ENCODE assay signal across 31 cellular contexts in genomic region chr21:29487154-29487553, GRCh38.
A peak's percentile ranks its signal among the peaks of the same experiment; 100 is the strongest.
DNase-seq lines count a peak whose midpoint lies in the region; ATAC-seq and TF ChIP-seq lines count a peak whose summit lies in the region.
"Had no signal": no experiment of that assay in that cellular context is flagged by ENCODE, and none has a peak within 500 bp of the region (broad histone marks: within the 10 kb centered on the region; RNA-seq: fewer than 3 reads in every experiment).

No MANE protein-coding gene starts in this region.

- peak overlapping the region; percentile 70 for H3K27ac Mint-ChIP-seq in progenitor cell of endocrine pancreas
- H3K27ac Mint-ChIP-seq: activated T-helper 1 cell treated with anti-CD3 and anti-CD28 coated beads, Interleukin-12 subunit alpha, Interleukin-12 subunit beta, Interleukin-2, Interleukin-4 antibody, amounts not matched to agents 30 ng/mL and 10 ng/mL and 1 ng/mL, durations not matched to agents 14 hours and 24 hours and 36 hours; effector memory CD8-positive, alpha-beta T cell; HFFc6; T-cell had no signal

- H3K36me3 ChIP-seq in HAP-1 (replicated peaks): no peaks in the 10 kb centered on the region
- no peaks in the 10 kb centered on the region for H3K36me3 ChIP-seq in body of pancreas (replicated peaks in 1 of 2; ENCODE audit: insufficient read depth in 1 of 2, low read depth in 2 of 2)
- H3K36me3 ChIP-seq: colonic mucosa, heart left ventricle, Peyer's patch, SJCRH30, upper lobe of right lung had no signal

- no peak for TF ChIP-seq POLR2A in body of pancreas (IDR thresholded peaks at IDR 0.05)

- no peaks in the 10 kb centered on the region for H3K27me3 Mint-ChIP-seq in progenitor cell of endocrine pancreas
- H3K27me3 Mint-ChIP-seq: effector memory CD8-positive, alpha-beta T cell; T-cell had no signal

- intact Hi-C loops in body of pancreas (cut with DNase I): no loop called here

- no peaks in the 10 kb centered on the region for H3K27me3 ChIP-seq in HAP-1 (ENCODE audit: low read depth)
- no peaks in the 10 kb centered on the region for H3K27me3 ChIP-seq in body of pancreas
- H3K27me3 ChIP-seq: colonic mucosa, heart left ventricle, Peyer's patch, SJCRH30, upper lobe of right lung had no signal

- ATAC-seq in body of pancreas (peak; percentile 75), GM18517 (IDR thresholded peaks at IDR 0.05; ENCODE audit: unreplicated experiment) (no peak)
- ATAC-seq: activated CD4-positive, CD25-positive, alpha-beta regulatory T cell treated with anti-CD3 and anti-CD28 coated beads, Interleukin-2, amount 50 U/mL, for 24 hours; effector memory CD8-positive, alpha-beta T cell; heart left ventricle; left cardiac atrium; T-cell; upper lobe of right lung had no signal

- H3K9me3 ChIP-seq in HAP-1 (no peaks in the 10 kb centered on the region), body of pancreas (no peaks in the 10 kb centered on the region)
- H3K9me3 ChIP-seq: colonic mucosa, heart left ventricle, Peyer's patch, SJCRH30, upper lobe of right lung had no signal

- WGBS in body of pancreas, 2 donors: 24 to 28% methylated on average over 4 of the region's 4 CpGs

- peaks cover 5% of the 10 kb centered on the region for H3K36me3 Mint-ChIP-seq in progenitor cell of endocrine pancreas (ENCODE audit: insufficient read depth)

- peaks cover 13% of the 10 kb centered on the region for H3K9me3 Mint-ChIP-seq in progenitor cell of endocrine pancreas (ENCODE audit: low read depth)
- H3K9me3 Mint-ChIP-seq: activated T-helper 1 cell treated with anti-CD3 and anti-CD28 coated beads, Interleukin-12 subunit alpha, Interleukin-12 subunit beta, Interleukin-2, Interleukin-4 antibody, amounts not matched to agents 30 ng/mL and 10 ng/mL and 1 ng/mL, durations not matched to agents 14 hours and 24 hours and 36 hours; HFFc6 had no signal

- H3K4me1 ChIP-seq in HAP-1 (peaks cover 12% of the 10 kb centered on the region), body of pancreas (peaks cover 14% of the 10 kb centered on the region)
- H3K4me1 ChIP-seq: colonic mucosa, heart left ventricle, Peyer's patch, SJCRH30, upper lobe of right lung had no signal

- TF ChIP-seq CTCF in body of pancreas (IDR thresholded peaks at IDR 0.05) (no peak), progenitor cell of endocrine pancreas (IDR thresholded peaks at IDR 0.05; ENCODE audit: unreplicated experiment) (no peak)

- peak overlapping the region in 2 of 4 donors; percentile 16 to 53 for H3K27ac ChIP-seq in body of pancreas
- H3K27ac ChIP-seq: colonic mucosa, heart left ventricle, KMS-11, Peyer's patch, SJCRH30, upper lobe of right lung had no signal

- H3K4me3 Mint-ChIP-seq in progenitor cell of endocrine pancreas (ENCODE audit: low read depth): no peak overlapping the region
- H3K4me3 Mint-ChIP-seq: activated T-helper 1 cell treated with anti-CD3 and anti-CD28 coated beads, Interleukin-12 subunit alpha, Interleukin-12 subunit beta, Interleukin-2, Interleukin-4 antibody, amounts not matched to agents 30 ng/mL and 10 ng/mL and 1 ng/mL, durations not matched to agents 14 hours and 24 hours and 36 hours; effector memory CD8-positive, alpha-beta T cell; HFFc6; T-cell had no signal

- peak; percentile 30 to 56 for DNase-seq in HAP-1 (ENCODE audit: low spot score in 2 of 2)
- peak in 1 of 4 donors; percentile 26 for DNase-seq in body of pancreas
- peak; percentile 22 for DNase-seq in left kidney (ENCODE audit: low read depth, low spot score)
- DNase-seq in progenitor cell of endocrine pancreas (ENCODE audit: low spot score, unreplicated experiment): no peak
- DNase-seq in GM19240 (ENCODE audit: insufficient read length, low spot score): no peak
- no peak for DNase-seq in activated T-cell treated with anti-CD3 and anti-CD28 coated beads, Interleukin-2, amount 50 U/mL, for 1 hour
- no peak for DNase-seq in NCI-H82 treated with DMSO at 0.1 percent for 48 hours (lab: John Stamatoyannopoulos, UW; ENCODE audit: unreplicated experiment)
- DNase-seq: activated CD4-positive, alpha-beta T cell treated with anti-CD3 and anti-CD28 coated beads, Interleukin-2, amount 50 U/mL, for 48 hours; activated naive CD4-positive, alpha-beta T cell treated with anti-CD3 and anti-CD28 coated beads, Interleukin-2, amount 50 U/mL, for 16 hours; amniotic stem cell; colonic mucosa; DMS79; effector memory CD8-positive, alpha-beta T cell; GDM1; heart left ventricle; HFFc6; left cardiac atrium; mammary epithelial cell; NCI-H1694; NCI-H2171 treated with DMSO at 0.1 percent for 48 hours; NCI-H524; Peyer's patch; SJCRH30; stimulated activated CD4-positive, alpha-beta T cell treated with anti-CD3 and anti-CD28 coated beads, Interleukin-2, amount 100 ng/mL, for 24 hours; T-cell; upper lobe of right lung had no signal

- in situ Hi-C loops in HAP-1 (cut with MboI; ENCODE audit: low sequenced_read_pairs): no loop called here

- peaks cover 13% of the 10 kb centered on the region for H3K4me1 Mint-ChIP-seq in progenitor cell of endocrine pancreas (ENCODE audit: low read depth)
- H3K4me1 Mint-ChIP-seq: T-cell had no signal

- H3K4me3 ChIP-seq in HAP-1 (no peak overlapping the region), body of pancreas (no peak overlapping the region)
- H3K4me3 ChIP-seq: colonic mucosa, heart left ventricle, Peyer's patch, SJCRH30, smooth muscle cell, upper lobe of right lung had no signal

Comparison
In these comparisons a context has a peak if more than half of its experiments do, and no peak if none do; other contexts are left out.
1. DNase-seq: peak in HAP-1 (2 of 2) and left kidney (single experiment); none in progenitor cell of endocrine pancreas (single experiment), GM19240 (single experiment), activated T-cell treated with anti-CD3 and anti-CD28 coated beads, Interleukin-2, amount 50 U/mL, for 1 hour (single experiment) and NCI-H82 treated with DMSO at 0.1 percent for 48 hours (single experiment).